8 cellular contexts compared by ENCODE assay signal in genomic region chr2:48343571-48344440, GRCh38. TPM values are rescaled to one million over a fixed set of nuclear protein-coding genes. Genes with fewer than 3 reads are reported as not detected.
A peak's percentile ranks its signal among the peaks of the same experiment; 100 is the strongest.
DNase-seq lines count a peak whose midpoint lies in the region; ATAC-seq and TF ChIP-seq lines count a peak whose summit lies in the region.

No MANE protein-coding gene starts in this region.

- no peaks in the 10 kb centered on the region for H3K36me3 ChIP-seq in breast epithelium

- H3K36me3 Mint-ChIP-seq in MCF 10A (ENCODE audit: insufficient read depth, unreplicated experiment) (peaks cover 25% of the 10 kb centered on the region), glutamatergic neuron (ENCODE audit: unreplicated experiment) (peaks cover 9% of the 10 kb centered on the region)

- CTCF ChIA-PET in MCF 10A (lab: Yijun Ruan, JAX), result interaction anchor here (0.7 to 1.5 kb wide), 2 partner anchors 13 to 561 kb away, joined by 4 to 5 read pairs; no protein-coding TSS in a partner anchor

- peak overlapping the region; percentile 79 for H3K4me3 Mint-ChIP-seq in MCF 10A (ENCODE audit: unreplicated experiment)
- H3K4me3 Mint-ChIP-seq in glutamatergic neuron (ENCODE audit: unreplicated experiment), result peak overlapping the region; percentile 70

- peak overlapping the region in 1 of 3 donors; percentile 14 for H3K4me3 ChIP-seq in breast epithelium
- peak overlapping the region; percentile 57 for H3K4me3 ChIP-seq in WI38 (ENCODE audit: low read depth, low read length)

- H3K27me3 Mint-ChIP-seq in MCF 10A (ENCODE audit: insufficient read depth, unreplicated experiment) (no peaks in the 10 kb centered on the region), glutamatergic neuron (ENCODE audit: unreplicated experiment) (no peaks in the 10 kb centered on the region)

- DNase-seq in MCF 10A (ENCODE audit: unreplicated experiment) (peak; percentile 58), breast epithelium (ENCODE audit: low spot score in 2 of 2) (no peak), glutamatergic neuron (no peak), substantia nigra (lab: John Stamatoyannopoulos, UW) (no peak), SHP77 treated with DMSO at 0.1 percent for 48 hours (lab: John Stamatoyannopoulos, UW) (no peak)
- no peak for DNase-seq in activated CD4-positive, CD25-positive, alpha-beta regulatory T cell treated with anti-CD3 and anti-CD28 coated beads, Interleukin-2, amount 50 U/mL, for 72 hours

- peaks cover 4 to 18% of the 10 kb centered on the region in 2 donors for H3K9me3 ChIP-seq in breast epithelium

- H3K27ac ChIP-seq in breast epithelium, result peak overlapping the region in 1 of 2 donors; percentile 34
- peak overlapping the region; percentile 84 for H3K27ac ChIP-seq in substantia nigra (ENCODE audit: low read depth, low read length, poor library complexity, severe bottlenecking)

- peaks cover 28% of the 10 kb centered on the region for H3K4me1 Mint-ChIP-seq in MCF 10A (ENCODE audit: insufficient read depth, unreplicated experiment)
- H3K4me1 Mint-ChIP-seq in glutamatergic neuron (ENCODE audit: low read depth, unreplicated experiment), result peaks cover 26% of the 10 kb centered on the region

- ATAC-seq in HG03175 (IDR thresholded peaks at IDR 0.05; ENCODE audit: unreplicated experiment), result peak; percentile 81

- H3K27me3 ChIP-seq in breast epithelium, result no peaks in the 10 kb centered on the region

- H3K27ac Mint-ChIP-seq in MCF 10A (ENCODE audit: low read depth, unreplicated experiment), result peak overlapping the region; percentile 95
- peak overlapping the region; percentile 45 for H3K27ac Mint-ChIP-seq in glutamatergic neuron (ENCODE audit: unreplicated experiment)

- H3K9me3 Mint-ChIP-seq in MCF 10A (ENCODE audit: unreplicated experiment) (peaks cover 12% of the 10 kb centered on the region), glutamatergic neuron (ENCODE audit: unreplicated experiment) (peaks cover 5% of the 10 kb centered on the region)

- H3K4me1 ChIP-seq in breast epithelium, result no peaks in the 10 kb centered on the region

- intact Hi-C loops in MCF 10A (cut with micrococcal nuclease), result no loop called here
- intact Hi-C loops in breast epithelium (cut with DNase I; ENCODE audit: low total_unique reads), result no loop called here

- POLR2A ChIA-PET in MCF 10A (lab: Yijun Ruan, JAX), result interaction anchor here (0.7 to 3.6 kb wide), 3 partner anchors 9 to 33 kb away, joined by 3 to 21 read pairs (median 4); no protein-coding TSS in a partner anchor

- no TSS peak for BruUV-seq in MCF 10A (replicated peaks; lab: Mats Ljungman, UMichigan)

- TF ChIP-seq CTCF in MCF 10A (IDR thresholded peaks at IDR 0.05; ENCODE audit: unreplicated experiment) (no peak), breast epithelium (IDR thresholded peaks at IDR 0.05) (no peak), WI38 (IDR thresholded peaks at IDR 0.05; ENCODE audit: low read depth, low read length) (no peak), glutamatergic neuron (IDR thresholded peaks at IDR 0.05; ENCODE audit: partially characterized antibody, unreplicated experiment) (no peak)

- TF ChIP-seq POLR2A in breast epithelium (IDR thresholded peaks at IDR 0.05), result no peak

RNA-seq across cellular contexts. Expression of gene FOXN2, which starts 29.3 kb away (rescaled TPM):
- total RNA-seq in MCF 10A (2022) (24.4 and 29.3 TPM in 2 replicates), breast epithelium (10 to 100 TPM; 25.6 to 66.2 (median 26.3) TPM), glutamatergic neuron (ENCODE audit: unreplicated experiment) (60.3 TPM)
